ENCODE assay signal across 24 cellular contexts in the genomic region with DNA sequence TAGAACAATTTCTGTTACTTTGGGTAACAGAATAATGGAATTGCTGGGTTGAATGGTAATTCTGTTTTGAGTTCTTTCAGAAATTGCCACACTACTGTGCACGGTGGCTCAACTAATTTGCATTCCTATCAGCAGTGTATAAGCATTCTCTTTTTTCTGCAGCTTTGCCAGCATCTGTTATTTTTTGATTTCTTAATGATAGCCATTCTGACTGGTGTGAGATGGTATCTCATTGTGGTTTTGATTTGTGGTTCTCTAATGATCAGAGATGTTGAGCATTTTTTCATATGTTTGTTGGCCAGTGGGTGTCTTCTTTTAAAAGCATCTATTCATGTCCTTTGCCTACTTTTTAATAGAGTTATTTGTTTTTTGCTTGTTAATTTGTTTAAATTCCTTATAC.
"Had no signal": no experiment of that assay in that cellular context is flagged by ENCODE, and none has a peak within 500 bp of the region (broad histone marks: within the 10 kb centered on the region; RNA-seq: fewer than 3 reads in every experiment).

No MANE protein-coding gene starts in this region.

- H3K36me3 ChIP-seq: colonic mucosa, esophagus muscularis mucosa, esophagus squamous epithelium, gastrocnemius medialis, gastroesophageal sphincter, heart left ventricle, heart right ventricle had no signal

- ATAC-seq: effector memory CD8-positive, alpha-beta T cell; esophagus mucosa; foreskin keratinocyte; gastrocnemius medialis; gastroesophageal sphincter; heart left ventricle; heart right ventricle had no signal

- H3K4me3 ChIP-seq: colonic mucosa, coronary artery, dorsolateral prefrontal cortex, esophagus muscularis mucosa, esophagus squamous epithelium, gastrocnemius medialis, gastroesophageal sphincter, heart left ventricle, heart right ventricle had no signal

- H3K27me3 ChIP-seq: colonic mucosa, dorsolateral prefrontal cortex, esophagus muscularis mucosa, esophagus squamous epithelium, foreskin keratinocyte, gastrocnemius medialis, gastroesophageal sphincter, heart left ventricle, heart right ventricle had no signal

- H3K4me1 ChIP-seq: colonic mucosa, esophagus muscularis mucosa, esophagus squamous epithelium, foreskin keratinocyte, gastrocnemius medialis, gastroesophageal sphincter, heart left ventricle, heart right ventricle had no signal

- DNase-seq: colonic mucosa; cortex of kidney; dermis blood vessel endothelial cell; dorsolateral prefrontal cortex; effector CD4-positive, alpha-beta T cell; effector CD8-positive, alpha-beta T cell; effector memory CD4-positive, alpha-beta T cell; effector memory CD8-positive, alpha-beta T cell; endodermal cell; erythroblast; esophagus squamous epithelium; foreskin fibroblast; foreskin keratinocyte; foreskin melanocyte; gastrocnemius medialis; glutamatergic neuron; head of caudate nucleus; heart left ventricle; heart right ventricle had no signal

- H3K27ac ChIP-seq: colonic mucosa, coronary artery, dorsolateral prefrontal cortex, epithelial cell of prostate, esophagus muscularis mucosa, esophagus squamous epithelium, foreskin keratinocyte, gastrocnemius medialis, gastroesophageal sphincter, heart left ventricle, heart right ventricle had no signal

- H3K9me3 ChIP-seq: colonic mucosa, esophagus squamous epithelium, gastrocnemius medialis had no signal
